Comparison of ENCODE assay signal across 38 cellular contexts in genomic region chr6:77036400-77036799, GRCh38.
"Had no signal": no experiment of that assay in that cellular context is flagged by ENCODE, and none has a peak within 500 bp of the region (broad histone marks: within the 10 kb centered on the region; RNA-seq: fewer than 3 reads in every experiment).

No MANE protein-coding gene starts in this region.

- H3K9me3 ChIP-seq: Peyer's patch had no signal

- H3K4me1 Mint-ChIP-seq: activated B cell treated with CpG ODN at 0.5 μM for 24 hours; activated CD8-positive, alpha-beta memory T cell treated with anti-CD3 and anti-CD28 coated beads, Interleukin-2, amount 10 ng/mL, durations not matched to agents 7 days and 5 days; activated naive CD4-positive, alpha-beta T cell treated with anti-CD3 and anti-CD28 coated beads, Interleukin-2, amount 10 ng/mL, durations not matched to agents 7 days and 5 days; activated naive CD8-positive, alpha-beta T cell treated with anti-CD3 and anti-CD28 coated beads, Interleukin-2, amount 50 U/mL, for 24 hours had no signal

- H3K36me3 ChIP-seq: ascending aorta, Peyer's patch had no signal

- H3K27me3 ChIP-seq: ascending aorta, body of pancreas, Peyer's patch had no signal

- H3K27ac Mint-ChIP-seq: activated B cell treated with CpG ODN at 0.5 μM for 24 hours; activated CD4-positive, alpha-beta memory T cell treated with anti-CD3 and anti-CD28 coated beads for 36 hours; activated CD8-positive, alpha-beta memory T cell treated with anti-CD3 and anti-CD28 coated beads, Interleukin-2, amount 10 ng/mL, durations not matched to agents 7 days and 5 days; activated naive CD4-positive, alpha-beta T cell treated with anti-CD3 and anti-CD28 coated beads, Interleukin-2, amount 10 ng/mL, durations not matched to agents 7 days and 5 days; activated naive CD8-positive, alpha-beta T cell; activated naive CD8-positive, alpha-beta T cell treated with anti-CD3 and anti-CD28 coated beads, Interleukin-2, amount 50 U/mL, for 24 hours had no signal

- ATAC-seq: activated CD8-positive, alpha-beta memory T cell treated with anti-CD3 and anti-CD28 coated beads, Interleukin-2, amount 10 ng/mL, durations not matched to agents 7 days and 5 days; activated naive CD8-positive, alpha-beta T cell treated with anti-CD3 and anti-CD28 coated beads, Interleukin-2, amount 50 U/mL, for 24 hours; body of pancreas; PC-3; Right ventricle myocardium inferior had no signal

- H3K27ac ChIP-seq: ascending aorta, body of pancreas, Peyer's patch, RWPE1, VCaP had no signal

- DNase-seq: activated B cell treated with CpG ODN at 0.5 μM for 24 hours; activated CD4-positive, alpha-beta memory T cell treated with anti-CD3 and anti-CD28 coated beads for 36 hours; activated CD4-positive, alpha-beta T cell treated with anti-CD3 and anti-CD28 coated beads for 4 hours; activated CD4-positive, alpha-beta T cell treated with anti-CD3 and anti-CD28 coated beads, Interleukin-2, amount 50 U/mL, for 1 hour; activated CD4-positive, CD25-positive, alpha-beta regulatory T cell treated with anti-CD3 and anti-CD28 coated beads, Interleukin-2, amount 50 U/mL, for 72 hours; activated CD8-positive, alpha-beta memory T cell treated with anti-CD3 and anti-CD28 coated beads for 24 hours; activated CD8-positive, alpha-beta memory T cell treated with anti-CD3 and anti-CD28 coated beads, Interleukin-2, amount 10 ng/mL, durations not matched to agents 7 days and 5 days; activated CD8-positive, alpha-beta memory T cell treated with anti-CD3 and anti-CD28 coated beads, Interleukin-2, amount 50 U/mL, for 48 hours; activated effector memory CD4-positive, alpha-beta T cell treated with Interleukin-2 at 50 U/mL for 16 hours; activated naive CD4-positive, alpha-beta T cell treated with anti-CD3 and anti-CD28 coated beads, Interleukin-2, amount 10 ng/mL, durations not matched to agents 7 days and 5 days; activated naive CD8-positive, alpha-beta T cell treated with anti-CD3 and anti-CD28 coated beads, Interleukin-2, amount 50 U/mL, for 24 hours; activated T-cell treated with anti-CD3 and anti-CD28 coated beads, Interleukin-2, amount 50 U/mL, for 48 hours; amygdala; body of pancreas; central memory CD4-positive, alpha-beta T cell; Kasumi-1; NCI-H1092 treated with DMSO at 0.1 percent for 48 hours; NCI-H1417; NCI-H146; NCI-H187; NCI-H2029 treated with DMSO at 0.1 percent for 48 hours; NCI-H2107; NCI-H2171; NCI-H510A; NCI-H526; NCI-H748 treated with DMSO at 0.1 percent for 48 hours; NK-92 treated with Interleukin-12 subunit alpha and Interleukin-12 subunit beta, amount 100 ng/mL, for 24 hours; PC-3; Peyer's patch; SW 1271; T-helper 1 cell; T-helper 2 cell; T-helper 9 cell had no signal

- H3K4me3 ChIP-seq: ascending aorta, body of pancreas, Peyer's patch had no signal

- H3K4me3 Mint-ChIP-seq: activated B cell treated with CpG ODN at 0.5 μM for 24 hours; activated CD4-positive, alpha-beta memory T cell treated with anti-CD3 and anti-CD28 coated beads for 36 hours; activated CD8-positive, alpha-beta memory T cell treated with anti-CD3 and anti-CD28 coated beads, Interleukin-2, amount 10 ng/mL, durations not matched to agents 7 days and 5 days; activated naive CD4-positive, alpha-beta T cell treated with anti-CD3 and anti-CD28 coated beads, Interleukin-2, amount 10 ng/mL, durations not matched to agents 7 days and 5 days; activated naive CD8-positive, alpha-beta T cell; activated naive CD8-positive, alpha-beta T cell treated with anti-CD3 and anti-CD28 coated beads, Interleukin-2, amount 50 U/mL, for 24 hours had no signal

- H3K4me1 ChIP-seq: ascending aorta, body of pancreas, Peyer's patch had no signal

- H3K27me3 Mint-ChIP-seq: activated B cell treated with CpG ODN at 0.5 μM for 24 hours; activated CD4-positive, alpha-beta memory T cell treated with anti-CD3 and anti-CD28 coated beads for 36 hours; activated CD8-positive, alpha-beta memory T cell treated with anti-CD3 and anti-CD28 coated beads, Interleukin-2, amount 10 ng/mL, durations not matched to agents 7 days and 5 days; activated naive CD4-positive, alpha-beta T cell treated with anti-CD3 and anti-CD28 coated beads, Interleukin-2, amount 10 ng/mL, durations not matched to agents 7 days and 5 days; activated naive CD8-positive, alpha-beta T cell; activated naive CD8-positive, alpha-beta T cell treated with anti-CD3 and anti-CD28 coated beads, Interleukin-2, amount 50 U/mL, for 24 hours had no signal

- H3K36me3 Mint-ChIP-seq: activated CD4-positive, alpha-beta memory T cell treated with anti-CD3 and anti-CD28 coated beads for 36 hours; activated CD8-positive, alpha-beta memory T cell treated with anti-CD3 and anti-CD28 coated beads, Interleukin-2, amount 10 ng/mL, durations not matched to agents 7 days and 5 days; activated naive CD4-positive, alpha-beta T cell treated with anti-CD3 and anti-CD28 coated beads, Interleukin-2, amount 10 ng/mL, durations not matched to agents 7 days and 5 days; activated naive CD8-positive, alpha-beta T cell had no signal
